In the genomic region with DNA sequence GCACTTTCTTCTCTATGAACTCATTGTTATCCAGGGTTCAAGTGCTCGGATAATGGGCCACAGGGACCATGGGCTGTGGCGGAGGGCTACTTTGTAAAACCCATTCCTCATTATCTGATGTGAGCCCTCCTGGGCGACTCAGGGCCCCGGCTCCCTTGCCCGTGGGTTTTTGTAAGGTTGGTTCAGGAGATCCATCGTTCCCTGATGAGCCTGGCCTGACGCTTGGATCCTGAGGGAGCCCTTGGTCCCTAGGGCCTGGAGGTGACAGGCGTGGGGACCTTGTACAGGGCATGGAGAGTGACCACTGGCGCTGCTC, we compare ENCODE assay signal across 21 cellular contexts.
"Had no signal": no experiment of that assay in that cellular context is flagged by ENCODE, and none has a peak within 500 bp of the region (broad histone marks: within the 10 kb centered on the region; RNA-seq: fewer than 3 reads in every experiment).

No MANE protein-coding gene starts in this region.

- H3K27ac ChIP-seq: breast epithelium, PC-9 had no signal

- H3K27me3 ChIP-seq: breast epithelium had no signal

- H3K4me1 Mint-ChIP-seq: T-helper 17 cell had no signal

- H3K4me2 ChIP-seq: PC-9 had no signal

- H3K27ac Mint-ChIP-seq: activated naive CD4-positive, alpha-beta T cell treated with anti-CD3 and anti-CD28 coated beads for 36 hours; activated naive CD8-positive, alpha-beta T cell; T-helper 17 cell had no signal

- H3K9me3 ChIP-seq: breast epithelium had no signal

- H3K4me3 Mint-ChIP-seq: activated naive CD4-positive, alpha-beta T cell treated with anti-CD3 and anti-CD28 coated beads for 36 hours; activated naive CD8-positive, alpha-beta T cell; activated T-cell treated with anti-CD3 and anti-CD28 coated beads, Interleukin-2, amount 50 U/mL, for 4 hours; T-helper 17 cell; WTC11 had no signal

- DNase-seq: activated CD4-positive, alpha-beta T cell treated with anti-CD3 and anti-CD28 coated beads for 48 hours; activated CD4-positive, alpha-beta T cell treated with anti-CD3 and anti-CD28 coated beads, Interleukin-2, amount 50 U/mL, for 4 hours; activated CD4-positive, CD25-positive, alpha-beta regulatory T cell treated with anti-CD3 and anti-CD28 coated beads, Interleukin-2, amount 50 U/mL, for 72 hours; activated effector memory CD4-positive, alpha-beta T cell treated with anti-CD3 and anti-CD28 coated beads, Interleukin-2, amount 50 U/mL, for 16 hours; activated naive CD4-positive, alpha-beta T cell treated with anti-CD3 and anti-CD28 coated beads for 36 hours; activated T-cell treated with anti-CD3 and anti-CD28 coated beads, Interleukin-2, amount 50 U/mL, for 4 hours; IMR-90; KBM-7; NCI-H1048; NCI-H1694; NCI-H2029; NCI-H2107; NCI-H510A treated with DMSO at 0.1 percent for 48 hours; NCI-H69; PC-9; SIG-M5; T-helper 17 cell; T-helper 9 cell had no signal

- H2AFZ ChIP-seq: PC-9 had no signal

- H3K4me1 ChIP-seq: breast epithelium had no signal

- H3K4me3 ChIP-seq: breast epithelium, PC-9 had no signal

- H3K27me3 Mint-ChIP-seq: activated naive CD8-positive, alpha-beta T cell; T-helper 17 cell had no signal

- H3K36me3 Mint-ChIP-seq: activated naive CD8-positive, alpha-beta T cell; WTC11 had no signal

- H3K9me3 Mint-ChIP-seq: activated T-cell treated with anti-CD3 and anti-CD28 coated beads, Interleukin-2, amount 50 U/mL, for 4 hours had no signal

- H3K36me3 ChIP-seq: breast epithelium had no signal
